Comparison of ENCODE assay signal across 32 cellular contexts in genomic region chr9:11431490-11431889, GRCh38.
"Had no signal": no experiment of that assay in that cellular context is flagged by ENCODE, and none has a peak within 500 bp of the region (broad histone marks: within the 10 kb centered on the region; RNA-seq: fewer than 3 reads in every experiment).

No MANE protein-coding gene starts in this region.

- H3K9me3 ChIP-seq: adrenal gland, ascending aorta, body of pancreas, breast epithelium had no signal

- DNase-seq: activated effector memory CD4-positive, alpha-beta T cell treated with anti-CD3 and anti-CD28 coated beads, Interleukin-2, amount 50 U/mL, for 16 hours; activated effector memory CD4-positive, alpha-beta T cell treated with Interleukin-2 at 50 U/mL for 16 hours; activated gamma-delta T cell; activated gamma-delta T cell treated with Interleukin-2 at 50 U/mL for 16 hours; activated naive CD4-positive, alpha-beta T cell; activated naive CD4-positive, alpha-beta T cell treated with anti-CD3 and anti-CD28 coated beads for 36 hours; activated naive CD4-positive, alpha-beta T cell treated with anti-CD3 and anti-CD28 coated beads, Interleukin-2, amount 10 ng/mL, durations not matched to agents 7 days and 5 days; activated naive CD4-positive, alpha-beta T cell treated with anti-CD3 and anti-CD28 coated beads, Interleukin-2, amount 50 U/mL, for 16 hours; activated naive CD4-positive, alpha-beta T cell treated with Interleukin-2 at 50 U/mL for 16 hours; activated naive CD8-positive, alpha-beta T cell treated with anti-CD3 and anti-CD28 coated beads for 36 hours; activated naive CD8-positive, alpha-beta T cell treated with anti-CD3 and anti-CD28 coated beads, Interleukin-2, amount 10 ng/mL, durations not matched to agents 7 days and 5 days; activated naive CD8-positive, alpha-beta T cell treated with anti-CD3 and anti-CD28 coated beads, Interleukin-2, amount 50 U/mL, for 24 hours; activated T-cell treated with anti-CD3 and anti-CD28 coated beads for 4 hours; activated T-cell treated with anti-CD3 and anti-CD28 coated beads, Interleukin-2, amount 50 U/mL, for 1 hour; activated T-cell treated with anti-CD3 and anti-CD28 coated beads, Interleukin-2, amount 50 U/mL, for 24 hours; activated T-cell treated with anti-CD3 and anti-CD28 coated beads, Interleukin-2, amount 50 U/mL, for 4 hours; activated T-cell treated with anti-CD3 and anti-CD28 coated beads, Interleukin-2, amount 50 U/mL, for 48 hours; activated T-cell treated with anti-CD3 and anti-CD28 coated beads, Interleukin-2, amount 50 U/mL, for 72 hours; adrenal gland; amniotic stem cell; anterior cingulate cortex; aorta; body of pancreas; brain microvascular endothelial cell; caudate nucleus; central memory CD4-positive, alpha-beta T cell; cerebellar nuclear complex had no signal

- H3K4me3 ChIP-seq: adrenal gland, ascending aorta, body of pancreas, breast epithelium, cardiac muscle cell had no signal

- H3K27me3 ChIP-seq: adrenal gland, ascending aorta, body of pancreas, brain microvascular endothelial cell, breast epithelium, cardiac muscle cell had no signal

- H3K27ac ChIP-seq: adrenal gland, ascending aorta, body of pancreas, brain microvascular endothelial cell, breast epithelium, cardiac muscle cell had no signal

- FAIRE-seq: astrocyte, bronchial epithelial cell had no signal

- H3K36me3 ChIP-seq: adrenal gland, ascending aorta, brain microvascular endothelial cell, breast epithelium, cardiac muscle cell had no signal
